In genomic region chr1:183477986-183478781, GRCh38 we compare ENCODE assay signal across 10 cellular contexts. TPM values are rescaled to one million over a fixed set of nuclear protein-coding genes. Genes with fewer than 3 reads are reported as not detected.
DNase-seq lines count a peak whose midpoint lies in the region; ATAC-seq, FAIRE-seq and TF ChIP-seq lines count a peak whose summit lies in the region.
"Had no signal": no experiment of that assay in that cellular context is flagged by ENCODE, and none has a peak within 500 bp of the region (broad histone marks: within the 10 kb centered on the region; RNA-seq: fewer than 3 reads in every experiment).

No MANE protein-coding gene starts in this region.

- peaks cover 74% of the 10 kb centered on the region for H4K20me1 ChIP-seq in BLaER1

- peak overlapping the region; percentile 70 for H3K27ac ChIP-seq in BLaER1
- H3K27ac ChIP-seq in pancreas: no peak overlapping the region

- no peak for FAIRE-seq in pancreas (lab: Jason Lieb, UNC)

- no peak for TF ChIP-seq CTCF in lower leg skin (IDR thresholded peaks at IDR 0.05)
- TF ChIP-seq CTCF in pancreas (IDR thresholded peaks at IDR 0.05): no peak

- H3K27me3 ChIP-seq in BLaER1 (no peaks in the 10 kb centered on the region), pancreas (no peaks in the 10 kb centered on the region)

- WGBS in lower leg skin, 2 donors: 70 to 78% methylated on average over 3 of the region's 3 CpGs
- 83 to 86% methylated on average over 3 of the region's 3 CpGs for WGBS in pancreas, 2 donors

- H3K4me3 Mint-ChIP-seq in T-helper 2 cell treated with Interferon-gamma antibody and Interleukin-4, amounts not matched to agents 5 μg/mL and 100 μg/mL, for 36 hours: peak overlapping the region; percentile 76
- H3K4me3 Mint-ChIP-seq: endodermal cell had no signal

- H3K4me2 ChIP-seq in BLaER1: peak overlapping the region; percentile 87

- DNase-seq in T-helper 2 cell treated with Interferon-gamma antibody and Interleukin-4, amounts not matched to agents 5 μg/mL and 100 μg/mL, for 36 hours (ENCODE audit: low spot score): no peak
- no peak for DNase-seq in lower leg skin (ENCODE audit: low spot score in 2 of 2)
- no peak for DNase-seq in left cardiac atrium
- DNase-seq in pancreas: no peak
- no peak for DNase-seq in HuH-7 (ENCODE audit: low spot score)
- DNase-seq: endodermal cell, NCI-H69 had no signal

- peak overlapping the region; percentile 92 for H3K27ac Mint-ChIP-seq in T-helper 2 cell treated with Interferon-gamma antibody and Interleukin-4, amounts not matched to agents 5 μg/mL and 100 μg/mL, for 36 hours
- H3K27ac Mint-ChIP-seq: endodermal cell had no signal

- no peaks in the 10 kb centered on the region for H3K27me3 Mint-ChIP-seq in T-helper 2 cell treated with Interferon-gamma antibody and Interleukin-4, amounts not matched to agents 5 μg/mL and 100 μg/mL, for 36 hours (ENCODE audit: low read depth)

- H3K4me1 Mint-ChIP-seq in T-helper 2 cell treated with Interferon-gamma antibody and Interleukin-4, amounts not matched to agents 5 μg/mL and 100 μg/mL, for 36 hours (ENCODE audit: low read depth): peaks cover 55% of the 10 kb centered on the region

- H3K36me3 ChIP-seq in BLaER1: peaks cover 13% of the 10 kb centered on the region; the same call in 1 of the 2 replicates
- no peaks in the 10 kb centered on the region for H3K36me3 ChIP-seq in pancreas

- peak; percentile 48 for ATAC-seq in GM18867 (IDR thresholded peaks at IDR 0.05; ENCODE audit: unreplicated experiment)
- ATAC-seq in HG03064 (IDR thresholded peaks at IDR 0.05; ENCODE audit: low read depth, unreplicated experiment): peak; percentile 50
- no peak for ATAC-seq in left cardiac atrium
- ATAC-seq in pancreas: no peak

- no peaks in the 10 kb centered on the region for H3K9me3 Mint-ChIP-seq in T-helper 2 cell treated with Interferon-gamma antibody and Interleukin-4, amounts not matched to agents 5 μg/mL and 100 μg/mL, for 36 hours
- H3K9me3 Mint-ChIP-seq: endodermal cell had no signal

- H3K4me1 ChIP-seq in BLaER1 (peaks cover 85% of the 10 kb centered on the region), pancreas (peaks cover 4 to 55% (median 10%) of the 10 kb centered on the region in 3 donors)

- H3K9me3 ChIP-seq in BLaER1 (no peaks in the 10 kb centered on the region), pancreas (no peaks in the 10 kb centered on the region)

- TF ChIP-seq POLR2A in lower leg skin (IDR thresholded peaks at IDR 0.05): no peak

- intact Hi-C loops in lower leg skin (cut with DNase I; ENCODE audit: low total_unique reads): no loop called here
- intact Hi-C loops in left cardiac atrium (cut with DNase I): loop anchor here (10.0 kb wide), 2 partner anchors 147 to 193 kb away; no protein-coding TSS in a partner anchor
- intact Hi-C loops in pancreas (cut with DNase I): loop anchor here in 1 of 3 donors (10.0 kb wide), 1 partner anchor 57 kb away; no protein-coding TSS in a partner anchor

- H3K9ac ChIP-seq in BLaER1: peak overlapping the region; percentile 62; the same call in 1 of the 2 replicates

- H3K4me3 ChIP-seq in BLaER1 (peak overlapping the region; percentile 36; the same call in 1 of the 2 replicates), lower leg skin (ENCODE audit: low read depth, poor library complexity, severe bottlenecking) (no peak overlapping the region), pancreas (no peak overlapping the region)

- H3K36me3 Mint-ChIP-seq in T-helper 2 cell treated with Interferon-gamma antibody and Interleukin-4, amounts not matched to agents 5 μg/mL and 100 μg/mL, for 36 hours (ENCODE audit: low read depth): peaks cover 24% of the 10 kb centered on the region

RNA-seq across cellular contexts. Expression of gene SMG7, which starts 5.9 kb away (rescaled TPM):
- 10 to 100 TPM; 34.8 to 57.9 (median 42.6) TPM for total RNA-seq in lower leg skin
- 10 to 100 TPM; 35.7 to 41.8 TPM for total RNA-seq in left cardiac atrium
- total RNA-seq in pancreas: 10 to 100 TPM; 21.4 to 36.5 (median 24.4) TPM
- polyA plus RNA-seq in pancreas: 10 to 100 TPM; 11.7 to 19.5 TPM

Comparison
In these comparisons a context has a peak if more than half of its experiments do, and no peak if none do; other contexts are left out.
1. ATAC-seq: peak in GM18867 (single experiment) and HG03064 (single experiment); none in left cardiac atrium (0 of 2) and pancreas (0 of 4).